In genomic region chr19:12112701-12113100, GRCh38 we compare ENCODE assay signal across 1 cellular context.
A peak's percentile ranks its signal among the peaks of the same experiment; 100 is the strongest.
TF ChIP-seq lines count a peak whose summit lies in the region.

No MANE protein-coding gene starts in this region.

TF ChIP-seq in GM12878, 131 proteins besides CTCF, POLR2A, EP300 and RAD21:
- peak; percentile 26; the same call in 1 of the 2 replicates for TF ChIP-seq JUNB (IDR thresholded peaks at IDR 0.05)
- TF ChIP-seq ATF7 (IDR thresholded peaks at IDR 0.05; ENCODE audit: low read depth): no peak
TF ChIP-seq in GM12878: peak in this region for 1.
